Comparison of ENCODE assay signal across 28 cellular contexts in genomic region chr10:51729822-51730530, GRCh38. TPM values are rescaled to one million over a fixed set of nuclear protein-coding genes. Genes with fewer than 3 reads are reported as not detected.
DNase-seq lines count a peak whose midpoint lies in the region; ATAC-seq, FAIRE-seq and TF ChIP-seq lines count a peak whose summit lies in the region.
"Had no signal": no experiment of that assay in that cellular context is flagged by ENCODE, and none has a peak within 500 bp of the region (broad histone marks: within the 10 kb centered on the region; RNA-seq: fewer than 3 reads in every experiment).

No MANE protein-coding gene starts in this region.

- no peak overlapping the region for H3K4me3 Mint-ChIP-seq in mesothelial cell of epicardium
- H3K4me3 Mint-ChIP-seq: CD4-positive, alpha-beta memory T cell; T-cell had no signal

- peak overlapping the region; percentile 52 for H3K27ac Mint-ChIP-seq in mesothelial cell of epicardium
- H3K27ac Mint-ChIP-seq: CD4-positive, alpha-beta memory T cell; T-cell had no signal

- TF ChIP-seq CTCF in mesothelial cell of epicardium (IDR thresholded peaks at IDR 0.05; ENCODE audit: unreplicated experiment): no peak

- H3K4me1 Mint-ChIP-seq in mesothelial cell of epicardium: peaks cover 31% of the 10 kb centered on the region
- H3K4me1 Mint-ChIP-seq: CD4-positive, alpha-beta memory T cell; T-cell had no signal

- no peaks in the 10 kb centered on the region for H3K36me3 ChIP-seq in small intestine (ENCODE audit: control insufficient read depth in 2 of 2, insufficient read depth in 2 of 2, low read length in 2 of 2)
- H3K36me3 ChIP-seq: BLaER1 treated with 17β-estradiol and CSF1 and Interleukin-3, amounts not matched to agents 10 nM and 100 nM had no signal

- H3K27me3 ChIP-seq in small intestine (ENCODE audit: control insufficient read depth in 2 of 2, insufficient read depth in 2 of 2, low read length in 2 of 2): no peaks in the 10 kb centered on the region
- H3K27me3 ChIP-seq: BLaER1 treated with 17β-estradiol and CSF1 and Interleukin-3, amounts not matched to agents 10 nM and 100 nM had no signal

- ATAC-seq in GM19397 (IDR thresholded peaks at IDR 0.05; ENCODE audit: unreplicated experiment): no peak
- ATAC-seq: Panc1, SK-N-SH treated with all-trans-retinoic acid at 6 μM for 48 hours, T-cell had no signal

- H3K36me3 Mint-ChIP-seq in mesothelial cell of epicardium: peaks cover 2% of the 10 kb centered on the region
- H3K36me3 Mint-ChIP-seq: CD4-positive, alpha-beta memory T cell; T-cell had no signal

- H3K4me1 ChIP-seq in small intestine (ENCODE audit: control insufficient read depth in 2 of 2, insufficient read depth in 1 of 2, low read depth in 1 of 2, low read length in 1 of 2): no peaks in the 10 kb centered on the region
- H3K4me1 ChIP-seq: BLaER1 treated with 17β-estradiol and CSF1 and Interleukin-3, amounts not matched to agents 10 nM and 100 nM had no signal

- no peaks in the 10 kb centered on the region for H3K9me3 Mint-ChIP-seq in mesothelial cell of epicardium
- H3K9me3 Mint-ChIP-seq: CD4-positive, alpha-beta memory T cell; T-cell had no signal

- no peak overlapping the region for H3K27ac ChIP-seq in small intestine (ENCODE audit: low read depth in 1 of 2, low read length in 1 of 2)
- H3K27ac ChIP-seq: BLaER1 treated with 17β-estradiol and CSF1 and Interleukin-3, amounts not matched to agents 10 nM and 100 nM; GM23248 had no signal

- no peaks in the 10 kb centered on the region for H3K27me3 Mint-ChIP-seq in mesothelial cell of epicardium (ENCODE audit: low read depth)
- H3K27me3 Mint-ChIP-seq: T-cell had no signal

- 17 to 62% (median 36%) methylated on average over 6 of the region's 6 CpGs for WGBS in small intestine, 3 donors

- FAIRE-seq in small intestine (lab: Jason Lieb, UNC): no peak

- H3K9me3 ChIP-seq in small intestine (ENCODE audit: control insufficient read depth, low read depth): no peaks in the 10 kb centered on the region
- H3K9me3 ChIP-seq: BLaER1 treated with 17β-estradiol and CSF1 and Interleukin-3, amounts not matched to agents 10 nM and 100 nM had no signal

- peak; percentile 35 for DNase-seq in ELF-1 (ENCODE audit: low read depth, low spot score)
- DNase-seq in NCI-H69 (lab: John Stamatoyannopoulos, UW): peak; percentile 86
- no peak for DNase-seq in mesothelial cell of epicardium (ENCODE audit: low spot score in 2 of 2, unreplicated experiment in 2 of 2)
- peak; percentile 63 for DNase-seq in small intestine
- DNase-seq in NCI-H1436 (lab: John Stamatoyannopoulos, UW): no peak
- no peak for DNase-seq in T-helper 2 cell
- no peak for DNase-seq in T-helper 9 cell
- DNase-seq: Calu3; CD4-positive, alpha-beta memory T cell; DMS153; GF-D8; GM23248; HCEC 1CT; Kasumi-1; MM.1S; NCI-H1048; NCI-H1417 treated with DMSO at 0.1 percent for 48 hours; NCI-H187 treated with DMSO at 0.1 percent for 48 hours; NCI-H2107; NCI-H2227 treated with DMSO at 0.1 percent for 48 hours; NCI-H510A treated with DMSO at 0.1 percent for 48 hours; NCI-H82; SIG-M5; T-cell had no signal

- H3K4me3 ChIP-seq in small intestine (ENCODE audit: low read depth in 1 of 2, low read length in 2 of 2): no peak overlapping the region
- H3K4me3 ChIP-seq: BLaER1 treated with 17β-estradiol and CSF1 and Interleukin-3, amounts not matched to agents 10 nM and 100 nM; GM23248 had no signal

RNA-seq across cellular contexts. Expression of gene CSTF2T, which starts 30.6 kb away (rescaled TPM):
- total RNA-seq in mesothelial cell of epicardium: 23.3 to 23.9 TPM (median 23.8 TPM) in 3 replicates
- polyA plus RNA-seq in small intestine: 10 to 100 TPM in 1 of 3 donors, 1 to 10 TPM in 2; 4.9 to 13.9 (median 6.5) TPM

Comparison
In these comparisons a context has a peak if more than half of its experiments do, and no peak if none do; other contexts are left out.
1. DNase-seq: peak in ELF-1 (single experiment), NCI-H69 (single experiment) and small intestine (single experiment); none in mesothelial cell of epicardium (0 of 2), NCI-H1436 (single experiment), T-helper 2 cell (0 of 5) and T-helper 9 cell (single experiment).